Comparison of ENCODE assay signal across 24 cellular contexts in the genomic region with DNA sequence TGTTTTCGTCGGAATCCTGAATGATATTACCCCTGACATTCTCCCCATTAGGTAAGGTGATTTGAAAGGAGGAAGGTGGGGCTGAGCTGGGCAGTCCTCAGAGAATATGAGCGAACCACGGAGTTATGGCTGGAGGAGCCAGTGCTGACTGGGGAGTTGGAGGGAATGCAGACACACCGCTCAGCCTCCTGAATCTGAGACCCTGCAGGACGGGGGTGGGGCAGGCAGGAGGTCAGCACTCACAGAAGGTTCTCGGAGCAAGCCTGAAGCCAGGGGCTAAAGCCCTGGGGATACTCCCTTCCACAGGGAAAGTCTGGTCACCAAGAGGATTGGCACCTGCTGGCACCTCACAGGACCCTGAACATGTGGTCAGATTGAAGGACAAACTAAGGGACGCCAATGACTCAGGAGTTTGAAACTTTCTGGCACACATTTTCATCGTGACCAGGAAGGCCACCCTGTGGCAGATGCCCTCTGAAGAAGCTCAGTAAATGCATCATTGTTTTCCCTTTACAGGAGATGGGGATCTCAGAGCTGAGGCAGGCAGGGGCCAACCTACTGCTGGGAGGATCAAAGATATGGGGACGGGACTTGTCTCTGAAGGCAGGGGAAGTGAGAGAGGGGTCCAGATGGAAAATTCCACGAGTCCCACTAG. TPM values are rescaled to one million over a fixed set of nuclear protein-coding genes. Genes with fewer than 3 reads are reported as not detected.
DNase-seq lines count a peak whose midpoint lies in the region; ATAC-seq, FAIRE-seq and TF ChIP-seq lines count a peak whose summit lies in the region.
"Had no signal": no experiment of that assay in that cellular context is flagged by ENCODE, and none has a peak within 500 bp of the region (broad histone marks: within the 10 kb centered on the region; RNA-seq: fewer than 3 reads in every experiment).

No MANE protein-coding gene starts in this region.

- H3K36me3 ChIP-seq in H1 (ENCODE audit: control insufficient read depth in 2 of 4, insufficient read depth in 4 of 4, low read length in 3 of 4) (no peaks in the 10 kb centered on the region), mesendoderm (ENCODE audit: control insufficient read depth, insufficient read depth, low read length) (no peaks in the 10 kb centered on the region)
- H3K36me3 ChIP-seq: prostate gland, stomach, transverse colon had no signal

- no peak overlapping the region for H3K23ac ChIP-seq in H1 (ENCODE audit: insufficient read length)
- no peak overlapping the region for H3K23ac ChIP-seq in mesendoderm (ENCODE audit: low read length)

- no peak overlapping the region for H2BK20ac ChIP-seq in H1 (ENCODE audit: low read length)

- H2BK5ac ChIP-seq in H1 (ENCODE audit: low read depth, low read length), result no peak overlapping the region
- H2BK5ac ChIP-seq in mesendoderm (ENCODE audit: low read length), result no peak overlapping the region

- H3K27ac Mint-ChIP-seq in stimulated activated naive B cell treated with anti-CD40 and anti-IgM and Interleukin-4, amounts not matched to agents 10 μg/mL and 1 μg/mL and 100 μg/mL, for 72 hours, result peak overlapping the region; percentile 63
- H3K27ac Mint-ChIP-seq: activated CD4-positive, alpha-beta memory T cell treated with anti-CD3 and anti-CD28 coated beads for 36 hours; T-helper 2 cell treated with Interferon-gamma antibody and Interleukin-4, amounts not matched to agents 5 μg/mL and 100 μg/mL, for 36 hours had no signal

- H4K5ac ChIP-seq in H1 (ENCODE audit: insufficient read length, low read depth, low read length), result no peak overlapping the region
- no peak overlapping the region for H4K5ac ChIP-seq in mesendoderm (ENCODE audit: low read length)

- TF ChIP-seq POLR2A in H1 (IDR thresholded peaks at IDR 0.05; ENCODE audit: control extremely low read depth in 1 of 2, low read depth in 2 of 2, low read length in 2 of 2), result no peak

- peaks cover 10 to 24% of the 10 kb centered on the region in 2 donors for H3K36me3 Mint-ChIP-seq in stimulated activated naive B cell treated with anti-CD40 and anti-IgM and Interleukin-4, amounts not matched to agents 10 μg/mL and 1 μg/mL and 100 μg/mL, for 72 hours
- H3K36me3 Mint-ChIP-seq: activated CD4-positive, alpha-beta memory T cell treated with anti-CD3 and anti-CD28 coated beads for 36 hours had no signal

- H2AFZ ChIP-seq in H1 (ENCODE audit: low read length), result peak overlapping the region; percentile 68
- H2AFZ ChIP-seq: GM23248 had no signal

- H4K91ac ChIP-seq in H1 (replicated peaks; ENCODE audit: insufficient read length, low read length), result peak overlapping the region; percentile 0

- no peak for TF ChIP-seq EP300 in H1 (IDR thresholded peaks at IDR 0.05; ENCODE audit: borderline replicate concordance in 1 of 2, low read depth in 2 of 2, low read length in 2 of 2)

- H3K9me3 ChIP-seq in H1 (ENCODE audit: insufficient read depth in 2 of 2, low read depth in 1 of 2, low read length in 1 of 2), result no peaks in the 10 kb centered on the region
- H3K9me3 ChIP-seq: prostate gland, stomach, transverse colon had no signal

- H3K4me3 ChIP-seq in H1 (ENCODE audit: extremely low read depth in 1 of 4, insufficient read depth in 2 of 4, low read depth in 3 of 4, low read length in 4 of 4) (no peak overlapping the region), mesendoderm (ENCODE audit: low read length) (no peak overlapping the region)
- H3K4me3 ChIP-seq: coronary artery, GM23248, prostate gland, stomach, transverse colon had no signal

- whole genome bisulfite sequencing in H1 (ENCODE audit: extremely low coverage in 1 of 2, insufficient coverage in 1 of 2, insufficient read length in 1 of 2, insufficient replicate concordance in 2 of 2, low coverage in 1 of 2, low lambda C conversion rate in 2 of 2, missing lambda C conversion rate in 1 of 2), 2 experiments, result 80% methylated on average over 11 of the region's 11 CpGs; no CpG with 5 or more reads in 1 of the 2 experiments
- no CpG with 5 or more reads among the region's 11 CpGs for WGBS in mesendoderm (ENCODE audit: extremely low coverage, insufficient coverage, low lambda C conversion rate)

- H3K56ac ChIP-seq in H1 (replicated peaks; ENCODE audit: insufficient read length, low read depth, low read length) (no peak overlapping the region), mesendoderm (ENCODE audit: low read length) (no peak overlapping the region)

- POLR2A ChIA-PET in H1 (lab: Charles Lee; ENCODE audit: partially characterized antibody), result interaction anchor here (0.9 to 1.4 kb wide), 2 partner anchors 9 to 61 kb away, joined by 3 read pairs; no protein-coding TSS in a partner anchor

- no peaks in the 10 kb centered on the region for H3K9me3 Mint-ChIP-seq in stimulated activated naive B cell treated with anti-CD40 and anti-IgM and Interleukin-4, amounts not matched to agents 10 μg/mL and 1 μg/mL and 100 μg/mL, for 72 hours
- H3K9me3 Mint-ChIP-seq: activated CD4-positive, alpha-beta memory T cell treated with anti-CD3 and anti-CD28 coated beads for 36 hours; T-helper 2 cell treated with Interferon-gamma antibody and Interleukin-4, amounts not matched to agents 5 μg/mL and 100 μg/mL, for 36 hours had no signal

- peaks cover 46 to 69% of the 10 kb centered on the region in 2 donors for H3K4me1 Mint-ChIP-seq in stimulated activated naive B cell treated with anti-CD40 and anti-IgM and Interleukin-4, amounts not matched to agents 10 μg/mL and 1 μg/mL and 100 μg/mL, for 72 hours

- peak overlapping the region; percentile 39; the same call in 1 of the 2 replicates for H2BK12ac ChIP-seq in H1 (ENCODE audit: low read depth, low read length)

- H3K79me1 ChIP-seq in H1 (ENCODE audit: low read depth, low read length) (no peaks in the 10 kb centered on the region), mesendoderm (ENCODE audit: low read length) (no peaks in the 10 kb centered on the region)

- H4K8ac ChIP-seq in H1 (ENCODE audit: extremely low read depth, insufficient read depth, low read length), result no peak overlapping the region
- H4K8ac ChIP-seq in mesendoderm (ENCODE audit: low read depth, low read length), result no peak overlapping the region

- no peak overlapping the region for H3K14ac ChIP-seq in H1 (ENCODE audit: insufficient read length)

- no peak overlapping the region for H3K4me3 Mint-ChIP-seq in stimulated activated naive B cell treated with anti-CD40 and anti-IgM and Interleukin-4, amounts not matched to agents 10 μg/mL and 1 μg/mL and 100 μg/mL, for 72 hours
- H3K4me3 Mint-ChIP-seq: activated CD4-positive, alpha-beta memory T cell treated with anti-CD3 and anti-CD28 coated beads for 36 hours; T-helper 2 cell treated with Interferon-gamma antibody and Interleukin-4, amounts not matched to agents 5 μg/mL and 100 μg/mL, for 36 hours had no signal

- H3K27ac ChIP-seq in H1 (ENCODE audit: low read depth, low read length) (no peak overlapping the region), mesendoderm (ENCODE audit: low read depth, low read length) (no peak overlapping the region)
- H3K27ac ChIP-seq: coronary artery, GM23248, prostate gland, stomach, transverse colon had no signal

- H3K4ac ChIP-seq in H1 (replicated peaks; ENCODE audit: insufficient read length, low read depth, low read length) (no peak overlapping the region), mesendoderm (ENCODE audit: low read depth, low read length) (no peak overlapping the region)

- H3K79me2 ChIP-seq in H1 (ENCODE audit: control insufficient read depth in 1 of 2, insufficient read depth in 2 of 2, low read length in 2 of 2) (no peaks in the 10 kb centered on the region), mesendoderm (ENCODE audit: control insufficient read depth, insufficient read depth, low read length) (no peaks in the 10 kb centered on the region)

- FAIRE-seq in H1 (lab: Jason Lieb, UNC), result no peak
- FAIRE-seq: endometrium had no signal

- no peaks in the 10 kb centered on the region for H4K20me1 ChIP-seq in H1 (replicated peaks in 1 of 2; ENCODE audit: control insufficient read depth in 1 of 2, insufficient read depth in 2 of 2, low read length in 2 of 2)

- no peaks in the 10 kb centered on the region for H3K23me2 ChIP-seq in H1 (ENCODE audit: low read depth, low read length)

- DNase-seq in Right ventricle myocardium inferior (ENCODE audit: missing footprints) (no peak), cardiac septum (ENCODE audit: low spot score) (no peak), H1 (ENCODE audit: low read depth in 1 of 2, low spot score in 2 of 2) (no peak), mesendoderm (peak; percentile 45), COR-L47 (lab: John Stamatoyannopoulos, UW) (no peak), DMS 273 treated with DMSO at 0.1 percent for 48 hours (lab: John Stamatoyannopoulos, UW) (no peak), NCI-H82 treated with DMSO at 0.1 percent for 48 hours (lab: John Stamatoyannopoulos, UW; ENCODE audit: unreplicated experiment) (no peak)
- DNase-seq in stimulated activated naive B cell treated with anti-CD40 and anti-IgM and Interleukin-4, amounts not matched to agents 10 μg/mL and 1 μg/mL and 100 μg/mL, for 72 hours, result no peak
- DNase-seq: 8988T; activated CD4-positive, alpha-beta memory T cell treated with anti-CD3 and anti-CD28 coated beads for 36 hours; activated effector memory CD4-positive, alpha-beta T cell treated with Interleukin-2 at 50 U/mL for 16 hours; DND-41; GM23248; midbrain; NCI-H446; stimulated activated CD4-positive, alpha-beta T cell treated with anti-CD3 and anti-CD28 coated beads, Interleukin-4, amount 100 ng/mL, for 1 hour; stomach; transverse colon had no signal

- no peak for TF ChIP-seq CTCF in H1 (IDR thresholded peaks at IDR 0.05; ENCODE audit: control extremely low read depth in 1 of 3, insufficient read depth in 1 of 3, low read depth in 1 of 3, low read length in 3 of 3)

- CTCF ChIA-PET in H1 (lab: Charles Lee; ENCODE audit: partially characterized antibody), result interaction anchor here (0.6 to 3.8 kb wide), 9 partner anchors 9 to 370 kb away, joined by 3 to 28 read pairs (median 3); no protein-coding TSS in a partner anchor

- H3K18ac ChIP-seq in H1 (ENCODE audit: extremely low read depth, low read length) (peak overlapping the region; percentile 34; the same call in 1 of the 2 replicates), mesendoderm (ENCODE audit: low read length) (no peak overlapping the region)

- H3K27me3 Mint-ChIP-seq in stimulated activated naive B cell treated with anti-CD40 and anti-IgM and Interleukin-4, amounts not matched to agents 10 μg/mL and 1 μg/mL and 100 μg/mL, for 72 hours, result no peaks in the 10 kb centered on the region

- TF ChIP-seq RAD21 in H1 (IDR thresholded peaks at IDR 0.05 in 1 of 2, conservative IDR thresholded peaks at IDR 0.05 in 1 of 2; ENCODE audit: low read depth in 2 of 2, low read length in 2 of 2), result no peak

- peak; percentile 17 for ATAC-seq in Right ventricle myocardium inferior
- ATAC-seq in stimulated activated naive B cell treated with anti-CD40 and anti-IgM and Interleukin-4, amounts not matched to agents 10 μg/mL and 1 μg/mL and 100 μg/mL, for 72 hours (replicated peaks), result no peak
- ATAC-seq: SK-N-SH treated with all-trans-retinoic acid at 6 μM for 48 hours had no signal

- no peak overlapping the region for H2BK120ac ChIP-seq in H1 (replicated peaks; ENCODE audit: low read depth, low read length)
- no peak overlapping the region for H2BK120ac ChIP-seq in mesendoderm (ENCODE audit: low read depth, low read length)

- intact Hi-C loops in Right ventricle myocardium inferior (cut with DNase I), result no loop called here
- intact Hi-C loops in cardiac septum (cut with DNase I), result no loop called here

- H3K4me2 ChIP-seq in H1 (ENCODE audit: insufficient read depth in 1 of 2, low read depth in 2 of 2, low read length in 2 of 2), result no peak overlapping the region; a peak in 1 of 4 replicates
- no peak overlapping the region for H3K4me2 ChIP-seq in mesendoderm (ENCODE audit: low read length)

- H3K9ac ChIP-seq in H1 (replicated peaks in 1 of 4; ENCODE audit: extremely low read depth in 1 of 4, low read depth in 3 of 4, low read length in 3 of 4) (no peak overlapping the region), mesendoderm (ENCODE audit: low read length) (no peak overlapping the region)
- H3K9ac ChIP-seq: GM23248 had no signal

- H3K4me1 ChIP-seq in H1 (replicated peaks in 1 of 4; ENCODE audit: control insufficient read depth in 3 of 4, insufficient read depth in 4 of 4, low read length in 3 of 4) (peaks cover 0 to 5% (median 3%) of the 10 kb centered on the region in 4 experiments; a peak in 2 of 7 replicates), mesendoderm (ENCODE audit: control insufficient read depth, low read depth, low read length) (peaks cover 5% of the 10 kb centered on the region)
- H3K4me1 ChIP-seq: prostate gland, transverse colon had no signal

- H2AK5ac ChIP-seq in H1 (ENCODE audit: low read depth, low read length), result no peak overlapping the region
- no peak overlapping the region for H2AK5ac ChIP-seq in mesendoderm (ENCODE audit: low read length)

- H3K27me3 ChIP-seq in H1 (replicated peaks in 1 of 4; ENCODE audit: control insufficient read depth in 3 of 4, extremely low read depth in 1 of 4, insufficient read depth in 3 of 4, low read length in 3 of 4) (no peaks in the 10 kb centered on the region), mesendoderm (ENCODE audit: insufficient read depth, low read length, poor library complexity) (no peaks in the 10 kb centered on the region)
- H3K27me3 ChIP-seq: stomach, transverse colon had no signal

- peak overlapping the region; percentile 34; the same call in 1 of the 2 replicates for H2BK15ac ChIP-seq in H1 (ENCODE audit: low read length)
- H2BK15ac ChIP-seq in mesendoderm (replicated peaks; ENCODE audit: low read depth), result no peak overlapping the region

RNA-seq across cellular contexts. Expression of a gene that starts 26.9 kb away (rescaled TPM):
- total RNA-seq in Right ventricle myocardium inferior, result 36.6 TPM
- total RNA-seq in cardiac septum, result 56.6 TPM
- 7.8 and 9.2 TPM in 2 replicates for total RNA-seq in H1 (2021; fragmentation: NEBNext Ultra II Directional; extraction: Animal tissue kit (Norgen Biotek cat#: 25700))
- polyA plus RNA-seq in H1 (2011; rRNA removed), result 3.0 and 4.1 TPM in 2 replicates
- polyA plus RNA-seq in H1 (2011; cell fraction: cytosol; rRNA removed), result 4.8 TPM
- 6.5 TPM for polyA plus RNA-seq in H1 (2011; cell fraction: nucleus; rRNA removed)
- 4.8 to 6.8 TPM (median 5.9 TPM) in 4 replicates for polyA plus RNA-seq in H1 (2012, experiment 1 of 2)
- 1.1 TPM for polyA plus RNA-seq in H1 (2012, experiment 2 of 2)
- polyA plus RNA-seq in H1 (2013, experiment 1 of 2), result 4.2 TPM
- polyA plus RNA-seq in H1 (2013, experiment 2 of 2), result 4.0 TPM
- 4.0 and 6.5 TPM in 2 replicates for polyA minus RNA-seq in H1 (2011; rRNA and poly(A)+ RNA removed)
- 4.1 TPM for polyA minus RNA-seq in H1 (2011; cell fraction: cytosol; rRNA and poly(A)+ RNA removed)
- polyA minus RNA-seq in H1 (2011; cell fraction: nucleus; rRNA and poly(A)+ RNA removed), result 8.1 TPM
- 4.9 TPM for polyA plus RNA-seq in mesendoderm (2013, experiment 1 of 2)
- 5.1 TPM for polyA plus RNA-seq in mesendoderm (2013, experiment 2 of 2)

RNA-seq across cellular contexts. Expression of a gene that starts 49.0 kb away (rescaled TPM):
- total RNA-seq in Right ventricle myocardium inferior, result 20.0 TPM
- 13.5 TPM for total RNA-seq in cardiac septum
- 1.0 and 1.2 TPM in 2 replicates for total RNA-seq in H1 (2021; fragmentation: NEBNext Ultra II Directional; extraction: Animal tissue kit (Norgen Biotek cat#: 25700))
- 1.5 and 2.6 TPM in 2 replicates for polyA plus RNA-seq in H1 (2011; rRNA removed)
- 1.4 TPM for polyA plus RNA-seq in H1 (2011; cell fraction: cytosol; rRNA removed)
- polyA plus RNA-seq in H1 (2011; cell fraction: nucleus; rRNA removed), result 1.6 TPM
- polyA plus RNA-seq in H1 (2012, experiment 1 of 2), result 0.21 to 0.75 TPM (median 0.57 TPM) in 4 replicates
- 0.63 TPM for polyA plus RNA-seq in H1 (2012, experiment 2 of 2)
- 0.93 TPM for polyA plus RNA-seq in H1 (2013, experiment 1 of 2)
- 0.85 TPM for polyA plus RNA-seq in H1 (2013, experiment 2 of 2)
- 1.4 and 1.5 TPM in 2 replicates for polyA minus RNA-seq in H1 (2011; rRNA and poly(A)+ RNA removed)
- polyA minus RNA-seq in H1 (2011; cell fraction: cytosol; rRNA and poly(A)+ RNA removed), result 0.66 TPM
- polyA minus RNA-seq in H1 (2011; cell fraction: nucleus; rRNA and poly(A)+ RNA removed), result 2.7 TPM
- polyA plus RNA-seq in mesendoderm (2013, experiment 1 of 2), result 0.69 TPM
- 0.78 TPM for polyA plus RNA-seq in mesendoderm (2013, experiment 2 of 2)
- total RNA-seq: activated CD4-positive, alpha-beta memory T cell treated with anti-CD3 and anti-CD28 coated beads for 36 hours; GM23248 had no signal
- polyA plus RNA-seq: GM23248, neural cell had no signal
